ENCODE assay signal across 12 cellular contexts in genomic region chr15:90154861-90155626, GRCh38. TPM values are rescaled to one million over a fixed set of nuclear protein-coding genes. Genes with fewer than 3 reads are reported as not detected.
DNase-seq lines count a peak whose midpoint lies in the region; ATAC-seq, FAIRE-seq and TF ChIP-seq lines count a peak whose summit lies in the region.
"Had no signal": no experiment of that assay in that cellular context is flagged by ENCODE, and none has a peak within 500 bp of the region (broad histone marks: within the 10 kb centered on the region; RNA-seq: fewer than 3 reads in every experiment).

No MANE protein-coding gene starts in this region.

- no peak for FAIRE-seq in astrocyte (lab: Jason Lieb, UNC)

- POLR2A ChIA-PET in IMR-90 (lab: Charles Lee; ENCODE audit: unreplicated experiment) = interaction anchor here (0.6 kb wide), 1 partner anchor 55 kb away, joined by 4 read pairs; no protein-coding TSS in a partner anchor

- H4K91ac ChIP-seq in IMR-90 (ENCODE audit: insufficient read depth, low read depth, low read length) = peak overlapping the region; percentile 1; the same call in 1 of the 2 replicates

- in situ Hi-C loops in IMR-90 (cut with MboI; ENCODE audit: low sequenced_read_pairs) (no loop called here), ACHN (cut with HindIII; ENCODE audit: low pct_ligation_motif_present, low pct_unique_long_range_greater_than_20kb, low sequenced_read_pairs) (no loop called here)

- peak overlapping the region; percentile 57 for H2BK20ac ChIP-seq in IMR-90 (ENCODE audit: low read depth, low read length)

- no peak overlapping the region for H4K5ac ChIP-seq in IMR-90 (ENCODE audit: low read depth, low read length)

- H3K4me1 ChIP-seq in IMR-90 (ENCODE audit: control insufficient read depth, insufficient read depth, low read length) (peaks cover 16% of the 10 kb centered on the region), astrocyte (ENCODE audit: insufficient read depth, low read length) (peaks cover 7% of the 10 kb centered on the region), lower lobe of right lung (peaks cover 36% of the 10 kb centered on the region)

- H3K4me3 ChIP-seq in IMR-90 (ENCODE audit: insufficient read depth, low read depth, low read length) (no peak overlapping the region), astrocyte (ENCODE audit: insufficient read depth, low read depth, low read length) (no peak overlapping the region), lower lobe of right lung (no peak overlapping the region)
- H3K4me3 ChIP-seq: adrenal gland had no signal

- peak overlapping the region in 1 of 2 experiments; percentile 44; a peak in 1 of 4 replicates for H4K8ac ChIP-seq in IMR-90 (ENCODE audit: low read depth in 2 of 2, low read length in 2 of 2)

- H2AK9ac ChIP-seq in IMR-90 (replicated peaks; ENCODE audit: low read depth, low read length, poor library complexity) = no peak overlapping the region

- no peak overlapping the region for H3K9ac ChIP-seq in IMR-90 (ENCODE audit: low read depth, low read length)
- no peak overlapping the region for H3K9ac ChIP-seq in astrocyte (ENCODE audit: low read length)

- peak overlapping the region; percentile 10; the same call in 1 of the 2 replicates for H3K18ac ChIP-seq in IMR-90 (ENCODE audit: low read depth, low read length)

- H3K4me2 ChIP-seq in IMR-90 (ENCODE audit: low read depth, low read length) = peak overlapping the region; percentile 30
- H3K4me2 ChIP-seq in astrocyte (ENCODE audit: low read length) = no peak overlapping the region

- peak overlapping the region; percentile 81 for H2AK5ac ChIP-seq in IMR-90 (ENCODE audit: low read depth, low read length)

- H3K27ac Mint-ChIP-seq in astrocyte (ENCODE audit: unreplicated experiment) = no peak overlapping the region

- no peaks in the 10 kb centered on the region for H3K36me3 Mint-ChIP-seq in astrocyte (ENCODE audit: low read depth, unreplicated experiment)
- H3K36me3 Mint-ChIP-seq: naive thymus-derived CD8-positive, alpha-beta T cell had no signal

- intact Hi-C loops in IMR-90 (cut with micrococcal nuclease) = loop anchor here (2.0 to 5.0 kb wide), 2 partner anchors 38 to 52 kb away; partner anchors contain the start of gene IDH2
- intact Hi-C loops in lower lobe of right lung (cut with DNase I) = no loop called here

- H3K4ac ChIP-seq in IMR-90 (ENCODE audit: low read depth, low read length) = peak overlapping the region; percentile 73

- TF ChIP-seq RAD21 in IMR-90 (IDR thresholded peaks at IDR 0.05; ENCODE audit: low read length) = no peak

- peaks cover 9% of the 10 kb centered on the region for H3K4me1 Mint-ChIP-seq in astrocyte (ENCODE audit: low read depth, unreplicated experiment)

- H2BK15ac ChIP-seq in IMR-90 (ENCODE audit: low read depth, low read length) = 0 out of 3 replicates have a peak overlapping the region, but pooled peaks have one; percentile 8

- no CpG with 5 or more reads among the region's 16 CpGs for WGBS in IMR-90 (ENCODE audit: extremely low coverage in 2 of 2, insufficient read length in 1 of 2), 2 experiments

- no peak for TF ChIP-seq CTCF in IMR-90 (conservative IDR thresholded peaks at IDR 0.05; ENCODE audit: low read depth, low read length)
- no peak for TF ChIP-seq CTCF in astrocyte (IDR thresholded peaks at IDR 0.05; ENCODE audit: insufficient read depth, low read depth, low read length)
- no peak for TF ChIP-seq CTCF in lower lobe of right lung (IDR thresholded peaks at IDR 0.05)

- no peaks in the 10 kb centered on the region for H3K79me2 ChIP-seq in astrocyte (ENCODE audit: insufficient read depth, low read length)

- peaks cover 2% of the 10 kb centered on the region for H3K27me3 Mint-ChIP-seq in astrocyte (ENCODE audit: low read depth, unreplicated experiment)
- H3K27me3 Mint-ChIP-seq: naive thymus-derived CD8-positive, alpha-beta T cell had no signal

- no peak overlapping the region for H3K4me3 Mint-ChIP-seq in astrocyte (ENCODE audit: unreplicated experiment)
- H3K4me3 Mint-ChIP-seq: naive thymus-derived CD8-positive, alpha-beta T cell had no signal

- H3K36me3 ChIP-seq in IMR-90 (ENCODE audit: control insufficient read depth, insufficient read depth, low read length) (no peaks in the 10 kb centered on the region), astrocyte (ENCODE audit: insufficient read depth, low read length) (no peaks in the 10 kb centered on the region), lower lobe of right lung (no peaks in the 10 kb centered on the region)
- H3K36me3 ChIP-seq: adrenal gland had no signal

- CTCF ChIA-PET in IMR-90 (lab: Yijun Ruan, JAX) = interaction anchor here (0.7 to 1.0 kb wide), 2 partner anchors 66 to 452 kb away, joined by 3 to 4 read pairs; no protein-coding TSS in a partner anchor

- H3K27ac ChIP-seq in IMR-90 (ENCODE audit: insufficient read depth, low read length) (peak overlapping the region; percentile 18; the same call in 1 of the 2 replicates), astrocyte (ENCODE audit: low read depth, low read length) (no peak overlapping the region), lower lobe of right lung (no peak overlapping the region)
- H3K27ac ChIP-seq: adrenal gland had no signal

- dilution Hi-C loops in IMR-90 (cut with HindIII; ENCODE audit: low sequenced_read_pairs, unreplicated experiment) = no loop called here

- H4K20me1 ChIP-seq in IMR-90 (ENCODE audit: insufficient read depth, low read length) (no peaks in the 10 kb centered on the region), astrocyte (ENCODE audit: insufficient read depth, low read length) (no peaks in the 10 kb centered on the region)

- DNase-seq in AG08395 (ENCODE audit: low spot score) (peak; percentile 54), IMR-90 (peak; percentile 95), astrocyte (ENCODE audit: low read depth) (peak; percentile 77), lower lobe of right lung (no peak), ACHN (no peak), NCI-H146 treated with DMSO at 0.1 percent for 48 hours (lab: John Stamatoyannopoulos, UW; ENCODE audit: unreplicated experiment) (no peak)
- DNase-seq: activated CD4-positive, alpha-beta T cell treated with anti-CD3 and anti-CD28 coated beads for 1 hour; adrenal gland; naive thymus-derived CD8-positive, alpha-beta T cell had no signal

- H3K9me3 Mint-ChIP-seq in astrocyte (ENCODE audit: unreplicated experiment) = no peaks in the 10 kb centered on the region
- H3K9me3 Mint-ChIP-seq: naive thymus-derived CD8-positive, alpha-beta T cell had no signal

- peak overlapping the region; percentile 77 for H2AFZ ChIP-seq in IMR-90 (replicated peaks; ENCODE audit: low read length, poor library complexity)
- no peak overlapping the region for H2AFZ ChIP-seq in astrocyte (ENCODE audit: low read depth, low read length)

- H3K27me3 ChIP-seq in IMR-90 (ENCODE audit: control insufficient read depth, insufficient read depth, low read length) (no peaks in the 10 kb centered on the region), astrocyte (ENCODE audit: insufficient read depth, low read length) (no peaks in the 10 kb centered on the region), lower lobe of right lung (ENCODE audit: low read depth) (no peaks in the 10 kb centered on the region)
- H3K27me3 ChIP-seq: adrenal gland had no signal

- 0 out of 2 replicates have a peak overlapping the region, but pooled peaks have one; percentile 31 for H3K23ac ChIP-seq in IMR-90 (ENCODE audit: low read depth, low read length)

- BruUV-seq in IMR-90 (replicated peaks; lab: Mats Ljungman, UMichigan) = no TSS peak

- H3K79me1 ChIP-seq in IMR-90 (ENCODE audit: low read depth in 1 of 2, low read length in 2 of 2) = no peaks in the 10 kb centered on the region

- H3K14ac ChIP-seq in IMR-90 (replicated peaks; ENCODE audit: low read depth, low read length) = peak overlapping the region; percentile 16

- H3K9me1 ChIP-seq in IMR-90 (ENCODE audit: insufficient read depth, low read length) = peaks cover 18% of the 10 kb centered on the region

- no peak for TF ChIP-seq POLR2A in IMR-90 (IDR thresholded peaks at IDR 0.05; ENCODE audit: low read depth, low read length)

- H2BK5ac ChIP-seq in IMR-90 (ENCODE audit: low read depth, low read length, poor library complexity, severe bottlenecking) = peak overlapping the region; percentile 22

- H2BK120ac ChIP-seq in IMR-90 (ENCODE audit: low read depth, low read length) = peak overlapping the region; percentile 50

- peak; percentile 72 for ATAC-seq in IMR-90 (ENCODE audit: low read depth)
- ATAC-seq in lower lobe of right lung = peak; percentile 2 to 25
- no peak for ATAC-seq in HG03135 (IDR thresholded peaks at IDR 0.05; ENCODE audit: unreplicated experiment)
- no peak for ATAC-seq in HG03097 (IDR thresholded peaks at IDR 0.05; ENCODE audit: low FRiP score, unreplicated experiment)
- ATAC-seq: HCT116; naive thymus-derived CD8-positive, alpha-beta T cell had no signal

- H3K9me3 ChIP-seq in IMR-90 (ENCODE audit: control insufficient read depth, insufficient read depth, low read length) (no peaks in the 10 kb centered on the region), astrocyte (ENCODE audit: insufficient read depth, low read depth, low read length) (no peaks in the 10 kb centered on the region), lower lobe of right lung (no peaks in the 10 kb centered on the region)
- H3K9me3 ChIP-seq: adrenal gland had no signal

- H3K56ac ChIP-seq in IMR-90 (ENCODE audit: extremely low read depth, insufficient read depth, low read length) = no peak overlapping the region

TF ChIP-seq in IMR-90, 13 proteins besides CTCF, POLR2A, EP300 and RAD21:
- TF ChIP-seq MAZ (IDR thresholded peaks at IDR 0.05; ENCODE audit: borderline replicate concordance, low read depth, low read length) = peak; percentile 53; the same call in 1 of the 2 replicates
- no peak for TF ChIP-seq BHLHE40 (IDR thresholded peaks at IDR 0.05; ENCODE audit: low read depth, low read length)
- TF ChIP-seq FOS (IDR thresholded peaks at IDR 0.05; ENCODE audit: low read depth, low read length) = 0 out of 2 replicates have a peak, but pooled peaks have one; percentile 40
- TF ChIP-seq RFX5 (IDR thresholded peaks at IDR 0.05; ENCODE audit: low read depth, low read length) = peak; percentile 51; the same call in 1 of the 2 replicates
- TF ChIP-seq RCOR1 (IDR thresholded peaks at IDR 0.05; ENCODE audit: insufficient replicate concordance, low read length) = peak; percentile 12
- peak; percentile 94 for TF ChIP-seq CEBPB (IDR thresholded peaks at IDR 0.05; ENCODE audit: low read depth, low read length)

RNA-seq across cellular contexts. Expression of gene SEMA4B, which starts 46.1 kb away (rescaled TPM):
- total RNA-seq in IMR-90 (2012; rRNA removed) (5.0 and 6.9 TPM in 2 replicates), astrocyte (7.0 and 9.9 TPM in 2 replicates), lower lobe of right lung (48.1 TPM)
- 22.5 and 27.5 TPM in 2 replicates for polyA plus RNA-seq in IMR-90 (2012; rRNA removed)
- 12.9 and 29.8 TPM in 2 replicates for polyA plus RNA-seq in IMR-90 (2012; cell fraction: cytosol; rRNA removed)
- polyA plus RNA-seq in IMR-90 (2012; cell fraction: nucleus; rRNA removed; ENCODE audit: low replicate concordance) = 23.9 and 48.0 TPM in 2 replicates

RNA-seq across cellular contexts. Expression of gene IDH2, which starts 52.8 kb away (rescaled TPM):
- total RNA-seq in IMR-90 (2012; rRNA removed) (87.2 and 118 TPM in 2 replicates), astrocyte (76.6 and 87.3 TPM in 2 replicates), lower lobe of right lung (46.7 TPM)
- 84.2 and 84.9 TPM in 2 replicates for polyA plus RNA-seq in IMR-90 (2012; rRNA removed)
- 49.5 and 94.7 TPM in 2 replicates for polyA plus RNA-seq in IMR-90 (2012; cell fraction: cytosol; rRNA removed)
- 37.6 and 62.1 TPM in 2 replicates for polyA plus RNA-seq in IMR-90 (2012; cell fraction: nucleus; rRNA removed; ENCODE audit: low replicate concordance)

Comparison
In these comparisons a context has a peak if more than half of its experiments do, and no peak if none do; other contexts are left out.
1. DNase-seq: peak in AG08395 (single experiment), IMR-90 (single experiment) and astrocyte (single experiment); none in lower lobe of right lung (single experiment), ACHN (single experiment) and NCI-H146 treated with DMSO at 0.1 percent for 48 hours (single experiment).
2. ATAC-seq: peak in IMR-90 (single experiment) and lower lobe of right lung (2 of 2); none in HG03135 (single experiment) and HG03097 (single experiment).